ENCODE assay signal across 11 cellular contexts in the genomic region with DNA sequence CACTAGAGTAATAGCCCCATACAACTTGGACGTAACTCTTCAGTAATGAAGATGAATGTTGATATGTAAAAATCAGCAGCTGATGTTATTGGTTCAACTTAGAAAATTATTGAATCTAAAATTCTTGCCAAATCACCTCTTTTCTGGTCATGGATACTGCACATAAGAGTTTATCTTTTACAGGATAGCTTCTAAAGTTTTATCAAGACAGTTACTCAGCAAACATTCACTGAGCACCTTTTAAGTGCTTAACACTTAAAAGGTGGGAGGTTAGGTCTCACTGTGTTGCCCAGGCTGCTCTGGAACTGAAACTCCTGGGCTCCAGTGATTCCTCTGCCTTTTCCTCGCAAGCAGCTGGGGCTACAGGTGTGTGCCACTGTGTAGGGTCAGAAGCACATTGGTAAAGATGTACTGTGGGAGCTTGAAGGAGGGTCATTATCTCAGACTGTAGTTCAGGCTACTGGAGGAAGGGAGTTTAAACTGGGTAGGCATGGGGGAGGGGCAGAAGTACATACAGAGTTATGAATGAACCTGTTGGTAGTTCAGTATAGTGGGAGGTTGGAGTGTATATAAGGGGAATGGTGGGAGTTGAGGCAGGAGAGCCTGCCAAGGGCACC. TPM values are rescaled to one million over a fixed set of nuclear protein-coding genes. Genes with fewer than 3 reads are reported as not detected.
DNase-seq lines count a peak whose midpoint lies in the region; ATAC-seq, FAIRE-seq and TF ChIP-seq lines count a peak whose summit lies in the region.
"Had no signal": no experiment of that assay in that cellular context is flagged by ENCODE, and none has a peak within 500 bp of the region (broad histone marks: within the 10 kb centered on the region; RNA-seq: fewer than 3 reads in every experiment).

No MANE protein-coding gene starts in this region.

- H3K27ac ChIP-seq in DND-41 (ENCODE audit: low read length) (peak overlapping the region; percentile 16; the same call in 1 of the 2 replicates), H1 (ENCODE audit: low read depth, low read length) (no peak overlapping the region), osteoblast (ENCODE audit: low read depth, low read length) (peak overlapping the region; percentile 81)

- H3K27me3 ChIP-seq in DND-41 (ENCODE audit: insufficient read depth, low read length, poor library complexity) (no peaks in the 10 kb centered on the region), Loucy (ENCODE audit: insufficient read depth, low read length, poor library complexity, severe bottlenecking) (no peaks in the 10 kb centered on the region), H1 (replicated peaks in 1 of 4; ENCODE audit: control insufficient read depth in 3 of 4, extremely low read depth in 1 of 4, insufficient read depth in 3 of 4, low read length in 3 of 4) (no peaks in the 10 kb centered on the region), osteoblast (ENCODE audit: insufficient read depth, low read length) (no peaks in the 10 kb centered on the region)
- H3K27me3 ChIP-seq: upper lobe of left lung had no signal

- H3K23me2 ChIP-seq in H1 (ENCODE audit: low read depth, low read length), result no peaks in the 10 kb centered on the region

- no peak overlapping the region for H2BK20ac ChIP-seq in H1 (ENCODE audit: low read length)

- no peak for TF ChIP-seq RAD21 in H1 (IDR thresholded peaks at IDR 0.05 in 1 of 2, conservative IDR thresholded peaks at IDR 0.05 in 1 of 2; ENCODE audit: low read depth in 2 of 2, low read length in 2 of 2)

- H3K36me3 Mint-ChIP-seq in CD14-positive monocyte, result peaks cover 4 to 7% of the 10 kb centered on the region in 2 donors

- intact Hi-C loops in CD14-positive monocyte (cut with micrococcal nuclease), result loop anchor here (5.0 kb wide), 2 partner anchors 78 to 213 kb away; partner anchors contain the start of genes DCAF6 (in 1 of the 2) and MPC2 (in 1 of the 2)

- H2AK5ac ChIP-seq in H1 (ENCODE audit: low read depth, low read length), result no peak overlapping the region

- H3K4me3 ChIP-seq in DND-41 (ENCODE audit: low read depth in 1 of 2, low read length in 2 of 2) (peak overlapping the region in 1 of 2 experiments; percentile 77; a peak in 2 of 4 replicates), Loucy (ENCODE audit: low read length, poor library complexity, severe bottlenecking) (peak overlapping the region; percentile 90), H1 (ENCODE audit: extremely low read depth in 1 of 4, insufficient read depth in 2 of 4, low read depth in 3 of 4, low read length in 4 of 4) (peak overlapping the region in 1 of 4 experiments; percentile 87; a peak in 2 of 8 replicates), osteoblast (ENCODE audit: insufficient read depth, low read length) (peak overlapping the region; percentile 95)

- peaks cover 14% of the 10 kb centered on the region for H4K20me1 ChIP-seq in DND-41 (ENCODE audit: insufficient read depth, low read length)
- H4K20me1 ChIP-seq in Loucy (ENCODE audit: insufficient read depth, low read length, poor library complexity, severe bottlenecking), result peaks cover 47% of the 10 kb centered on the region
- peaks cover 10 to 17% of the 10 kb centered on the region in 2 experiments for H4K20me1 ChIP-seq in H1 (replicated peaks in 1 of 2; ENCODE audit: control insufficient read depth in 1 of 2, insufficient read depth in 2 of 2, low read length in 2 of 2)
- H4K20me1 ChIP-seq in osteoblast (ENCODE audit: insufficient read depth, low read length), result peaks cover 55% of the 10 kb centered on the region

- H2AFZ ChIP-seq in DND-41 (ENCODE audit: low read depth, low read length) (no peak overlapping the region), Loucy (ENCODE audit: low read length) (no peak overlapping the region), H1 (ENCODE audit: low read length) (no peak overlapping the region), osteoblast (ENCODE audit: low read length) (no peak overlapping the region)

- H3K9me2 ChIP-seq in Loucy (replicated peaks; ENCODE audit: low read depth, low read length), result no peaks in the 10 kb centered on the region

- no peak overlapping the region for H3K56ac ChIP-seq in H1 (replicated peaks; ENCODE audit: insufficient read length, low read depth, low read length)

- H2BK120ac ChIP-seq in H1 (replicated peaks; ENCODE audit: low read depth, low read length), result no peak overlapping the region

- H3K4me2 ChIP-seq in DND-41 (ENCODE audit: insufficient read depth, low read length) (peak overlapping the region; percentile 91), Loucy (ENCODE audit: low read depth, low read length, poor library complexity, severe bottlenecking) (peak overlapping the region; percentile 86), H1 (ENCODE audit: insufficient read depth in 1 of 2, low read depth in 2 of 2, low read length in 2 of 2) (peak overlapping the region; percentile 75 to 84), osteoblast (ENCODE audit: insufficient read depth, low read length) (peak overlapping the region; percentile 95)

- peaks cover 14% of the 10 kb centered on the region; the same call in 1 of the 2 replicates for H3K36me3 ChIP-seq in DND-41 (ENCODE audit: insufficient read depth, low read length)
- H3K36me3 ChIP-seq in Loucy (ENCODE audit: insufficient read depth, low read length), result no peaks in the 10 kb centered on the region
- 0 out of 8 replicates have a peak, but pooled peaks cover 0 to 4% (median 0%) of the 10 kb centered on the region in 4 experiments for H3K36me3 ChIP-seq in H1 (ENCODE audit: control insufficient read depth in 2 of 4, insufficient read depth in 4 of 4, low read length in 3 of 4)
- H3K36me3 ChIP-seq in osteoblast (ENCODE audit: insufficient read depth, low read length), result no peaks in the 10 kb centered on the region
- H3K36me3 ChIP-seq: upper lobe of left lung had no signal

- H3K14ac ChIP-seq in H1 (ENCODE audit: insufficient read length), result no peak overlapping the region

- peaks cover 0 to 1% (median 0%) of the 10 kb centered on the region in 7 donors for H3K9me3 Mint-ChIP-seq in CD14-positive monocyte

- H3K9me3 ChIP-seq in DND-41 (ENCODE audit: insufficient read depth, low read length, severe bottlenecking), result no peaks in the 10 kb centered on the region
- H3K9me3 ChIP-seq in Loucy (ENCODE audit: insufficient read depth, low read depth, low read length), result no peaks in the 10 kb centered on the region
- H3K9me3 ChIP-seq in H1 (ENCODE audit: insufficient read depth in 2 of 2, low read depth in 1 of 2, low read length in 1 of 2), result no peaks in the 10 kb centered on the region
- H3K9me3 ChIP-seq in osteoblast (ENCODE audit: low read depth, low read length), result no peaks in the 10 kb centered on the region
- H3K9me3 ChIP-seq: upper lobe of left lung had no signal

- peaks cover 67% of the 10 kb centered on the region for H3K79me2 ChIP-seq in DND-41 (ENCODE audit: insufficient read depth, low read length)
- H3K79me2 ChIP-seq in Loucy (ENCODE audit: insufficient read depth, low read length), result peaks cover 66% of the 10 kb centered on the region
- H3K79me2 ChIP-seq in H1 (ENCODE audit: control insufficient read depth in 1 of 2, insufficient read depth in 2 of 2, low read length in 2 of 2), result peaks cover 3 to 60% of the 10 kb centered on the region in 2 experiments; a peak in 3 of 4 replicates
- peaks cover 69% of the 10 kb centered on the region for H3K79me2 ChIP-seq in osteoblast (ENCODE audit: insufficient read depth, low read length)

- H4K8ac ChIP-seq in H1 (ENCODE audit: extremely low read depth, insufficient read depth, low read length), result no peak overlapping the region

- peaks cover 0 to 4% (median 2%) of the 10 kb centered on the region in 3 donors for H3K27me3 Mint-ChIP-seq in CD14-positive monocyte (ENCODE audit: low read depth in 3 of 3)

- H3K9ac ChIP-seq in DND-41 (ENCODE audit: low read depth, low read length), result peak overlapping the region; percentile 30; the same call in 1 of the 2 replicates
- peak overlapping the region; percentile 83 for H3K9ac ChIP-seq in Loucy (ENCODE audit: low read depth, low read length, poor library complexity, severe bottlenecking)
- no peak overlapping the region for H3K9ac ChIP-seq in H1 (replicated peaks in 1 of 4; ENCODE audit: extremely low read depth in 1 of 4, low read depth in 3 of 4, low read length in 3 of 4)

- POLR2A ChIA-PET in H1 (lab: Charles Lee; ENCODE audit: partially characterized antibody), result interaction anchor here (0.9 to 1.4 kb wide), 3 partner anchors 9 to 212 kb away, joined by 3 to 4 read pairs (median 3); partner anchors contain the start of gene DCAF6

- peaks cover 45% of the 10 kb centered on the region for H3K4me1 ChIP-seq in DND-41 (ENCODE audit: insufficient read depth, low read length)
- peaks cover 55% of the 10 kb centered on the region for H3K4me1 ChIP-seq in Loucy (ENCODE audit: insufficient read depth, low read length, poor library complexity, severe bottlenecking)
- peaks cover 3 to 4% (median 3%) of the 10 kb centered on the region in 4 experiments; a peak in 3 of 7 replicates for H3K4me1 ChIP-seq in H1 (replicated peaks in 1 of 4; ENCODE audit: control insufficient read depth in 3 of 4, insufficient read depth in 4 of 4, low read length in 3 of 4)
- H3K4me1 ChIP-seq in osteoblast (ENCODE audit: insufficient read depth, low read length), result peaks cover 48% of the 10 kb centered on the region

- peaks cover 9% of the 10 kb centered on the region; the same call in 1 of the 2 replicates for H3K79me1 ChIP-seq in H1 (ENCODE audit: low read depth, low read length)

- H3K27ac Mint-ChIP-seq in CD14-positive monocyte, result peak overlapping the region in 1 of 7 donors; percentile 28

- H3K4me1 Mint-ChIP-seq in CD14-positive monocyte, result peaks cover 53% of the 10 kb centered on the region

- TF ChIP-seq EP300 in H1 (IDR thresholded peaks at IDR 0.05; ENCODE audit: borderline replicate concordance in 1 of 2, low read depth in 2 of 2, low read length in 2 of 2), result no peak

- no peak overlapping the region for H4K5ac ChIP-seq in H1 (ENCODE audit: insufficient read length, low read depth, low read length)

- no peak overlapping the region for H2BK15ac ChIP-seq in H1 (ENCODE audit: low read length)

- no peaks in the 10 kb centered on the region for H3F3A ChIP-seq in Loucy (ENCODE audit: low read depth)

- ATAC-seq in DND-41 (ENCODE audit: insufficient read depth, low read depth) (no peak), GM21529 (IDR thresholded peaks at IDR 0.05; ENCODE audit: unreplicated experiment) (no peak)

- CTCF ChIA-PET in H1 (lab: Charles Lee; ENCODE audit: partially characterized antibody), result interaction anchor here (1.9 to 2.0 kb wide), 2 partner anchors 9 to 29 kb away, joined by 4 read pairs; no protein-coding TSS in a partner anchor

- no peak overlapping the region for H3K18ac ChIP-seq in H1 (ENCODE audit: extremely low read depth, low read length)

- no peak overlapping the region for H3K4me3 Mint-ChIP-seq in CD14-positive monocyte

- TF ChIP-seq POLR2A in H1 (IDR thresholded peaks at IDR 0.05; ENCODE audit: control extremely low read depth in 1 of 2, low read depth in 2 of 2, low read length in 2 of 2), result no peak

- H3K23ac ChIP-seq in H1 (ENCODE audit: insufficient read length), result no peak overlapping the region

- FAIRE-seq in H1 (lab: Jason Lieb, UNC), result no peak
- FAIRE-seq: HTR-8/SVneo had no signal

- TF ChIP-seq CTCF in DND-41 (IDR thresholded peaks at IDR 0.05; ENCODE audit: borderline replicate concordance, extremely low read depth, low read length, poor library complexity, severe bottlenecking) (no peak), Loucy (conservative IDR thresholded peaks at IDR 0.05; ENCODE audit: low read length) (no peak), H1 (IDR thresholded peaks at IDR 0.05; ENCODE audit: control extremely low read depth in 1 of 3, insufficient read depth in 1 of 3, low read depth in 1 of 3, low read length in 3 of 3) (no peak), osteoblast (IDR thresholded peaks at IDR 0.05; ENCODE audit: extremely low read depth, low read depth, low read length) (no peak), CD14-positive monocyte (IDR thresholded peaks at IDR 0.05) (no peak)

- WGBS in H1 (ENCODE audit: extremely low coverage in 1 of 2, insufficient coverage in 1 of 2, insufficient read length in 1 of 2, insufficient replicate concordance in 2 of 2, low coverage in 1 of 2, low lambda C conversion rate in 2 of 2, missing lambda C conversion rate in 1 of 2), 2 experiments, result 95% methylated on average over 2 of the region's 2 CpGs; no CpG with 5 or more reads in 1 of the 2 experiments

- H2BK5ac ChIP-seq in H1 (ENCODE audit: low read depth, low read length), result no peak overlapping the region

- no peak overlapping the region for H2BK12ac ChIP-seq in H1 (ENCODE audit: low read depth, low read length)

- no peak overlapping the region for H4K91ac ChIP-seq in H1 (replicated peaks; ENCODE audit: insufficient read length, low read length)

- DNase-seq in DND-41, result no peak
- DNase-seq in H1 (ENCODE audit: low read depth in 1 of 2, low spot score in 2 of 2), result no peak
- no peak for DNase-seq in osteoblast (ENCODE audit: insufficient read length, low spot score, missing footprints)
- no peak for DNase-seq in DMS153 (lab: John Stamatoyannopoulos, UW)
- no peak for DNase-seq in mucosa of gallbladder (ENCODE audit: low spot score)
- no peak for DNase-seq in CD14-positive monocyte (ENCODE audit: low spot score)
- DNase-seq: kidney glomerular epithelial cell, upper lobe of left lung had no signal

- no peak overlapping the region for H3K4ac ChIP-seq in H1 (replicated peaks; ENCODE audit: insufficient read length, low read depth, low read length)

RNA-seq across cellular contexts. Expression of gene MPZL1, which starts 2.0 kb away (rescaled TPM):
- total RNA-seq in H1 (2021; fragmentation: NEBNext Ultra II Directional; extraction: Animal tissue kit (Norgen Biotek cat#: 25700)), result 120 and 128 TPM in 2 replicates
- polyA plus RNA-seq in H1 (2011; rRNA removed), result 31.1 and 37.8 TPM in 2 replicates
- 36.1 TPM for polyA plus RNA-seq in H1 (2011; cell fraction: cytosol; rRNA removed)
- polyA plus RNA-seq in H1 (2011; cell fraction: nucleus; rRNA removed), result 25.1 TPM
- 38.9 to 72.5 TPM (median 40.5 TPM) in 4 replicates for polyA plus RNA-seq in H1 (2012, experiment 1 of 2)
- polyA plus RNA-seq in H1 (2012, experiment 2 of 2), result 14.1 TPM
- 65.8 TPM for polyA plus RNA-seq in H1 (2013, experiment 1 of 2)
- 82.6 TPM for polyA plus RNA-seq in H1 (2013, experiment 2 of 2)
- 61.1 and 88.5 TPM in 2 replicates for polyA minus RNA-seq in H1 (2011; rRNA and poly(A)+ RNA removed)
- 51.2 TPM for polyA minus RNA-seq in H1 (2011; cell fraction: cytosol; rRNA and poly(A)+ RNA removed)
- polyA minus RNA-seq in H1 (2011; cell fraction: nucleus; rRNA and poly(A)+ RNA removed), result 52.0 TPM
- total RNA-seq in osteoblast, result 189 and 215 TPM in 2 replicates
- total RNA-seq in mucosa of gallbladder, result 137 TPM
- 10 to 100 TPM; 61.8 to 63.6 TPM for polyA plus RNA-seq in CD14-positive monocyte

Comparison
In these comparisons a context has a peak if more than half of its experiments do, and no peak if none do; other contexts are left out.
1. H3K9ac ChIP-seq: peak in DND-41 (single experiment) and Loucy (single experiment); none in H1 (0 of 4).
2. Peak in every context shown above with its lines, with median percentiles within 50 percentile points of each other: H3K4me2 ChIP-seq.